In genomic region chr18:62399781-62400308, GRCh38 we compare ENCODE assay signal across 8 cellular contexts.
DNase-seq lines count a peak whose midpoint lies in the region; ATAC-seq, FAIRE-seq and TF ChIP-seq lines count a peak whose summit lies in the region.

No MANE protein-coding gene starts in this region.

- H4K20me1 ChIP-seq in GM12878 (ENCODE audit: control insufficient read depth, insufficient read depth), result no peaks in the 10 kb centered on the region

- no peak overlapping the region for H3K9ac ChIP-seq in GM12878 (ENCODE audit: control insufficient read depth, insufficient read depth, low read length)

- POLR2A ChIA-PET in A549 (lab: Yijun Ruan, JAX), result no interaction called here
- POLR2A ChIA-PET in GM12878 (lab: Charles Lee), result interaction anchor here (0.5 to 0.6 kb wide), 2 partner anchors 135 to 623 kb away, joined by 3 to 4 read pairs; no protein-coding TSS in a partner anchor

- DNase-seq in A549 (ENCODE audit: low read depth in 1 of 2, low spot score in 1 of 2) (peak; percentile 53 to 60), GM12878 (ENCODE audit: low read depth, low spot score) (no peak), type B pancreatic cell (ENCODE audit: extremely low spot score, unreplicated experiment) (no peak), osteocyte (ENCODE audit: extremely low spot score, unreplicated experiment) (no peak), activated gamma-delta T cell treated with Interleukin-2 at 50 U/mL for 16 hours (no peak)

- no peak for FAIRE-seq in A549 (lab: Jason Lieb, UNC)
- no peak for FAIRE-seq in GM12878 (lab: Jason Lieb, UNC)

- CTCF ChIA-PET in A549 (lab: Yijun Ruan, JAX) (interaction anchor here (0.6 to 2.9 kb wide), 8 partner anchors 8 to 185 kb away, joined by 3 to 7 read pairs (median 3); no protein-coding TSS in a partner anchor), GM12878 (lab: Yijun Ruan, JAX) (interaction anchor here (1.2 kb wide), 1 partner anchor 22 kb away, joined by 3 read pairs; no protein-coding TSS in a partner anchor)

- H3K4me1 ChIP-seq in A549 (peaks cover 8% of the 10 kb centered on the region; the same call in 1 of the 3 replicates), GM12878 (ENCODE audit: control insufficient read depth, insufficient read depth, low read length) (no peaks in the 10 kb centered on the region; the same call in 1 of the 2 replicates)

- ATAC-seq in A549, result peak; percentile 85 to 92
- peak; percentile 61 for ATAC-seq in GM18909 (IDR thresholded peaks at IDR 0.05; ENCODE audit: poor library complexity, unreplicated experiment)
- ATAC-seq in GM12878, result peak; percentile 78
- ATAC-seq in HG03139 (IDR thresholded peaks at IDR 0.05; ENCODE audit: unreplicated experiment), result no peak

- H3K4me3 ChIP-seq in A549 (no peak overlapping the region), GM12878 (no peak overlapping the region)

- peak in 1 of 2 experiments; percentile 36; a peak in 2 of 5 replicates for TF ChIP-seq RAD21 in A549 (conservative IDR thresholded peaks at IDR 0.05 in 1 of 2, IDR thresholded peaks at IDR 0.05 in 1 of 2)
- TF ChIP-seq RAD21 in GM12878 (IDR thresholded peaks at IDR 0.05; ENCODE audit: insufficient read depth, low read depth, low read length), result no peak

- H3K9me3 Mint-ChIP-seq in type B pancreatic cell (peaks cover 5% of the 10 kb centered on the region), osteocyte (ENCODE audit: unreplicated experiment) (no peaks in the 10 kb centered on the region)

- no peaks in the 10 kb centered on the region for H3K27me3 ChIP-seq in GM12878 (replicated peaks in 1 of 2; ENCODE audit: control insufficient read depth in 2 of 2, insufficient read depth in 2 of 2, low read length in 1 of 2)

- no peaks in the 10 kb centered on the region for H3K79me2 ChIP-seq in GM12878 (ENCODE audit: control insufficient read depth, insufficient read depth, low read length)

- H3K27ac ChIP-seq in A549, result peak overlapping the region in 1 of 2 experiments; percentile 35; a peak in 1 of 6 replicates
- H3K27ac ChIP-seq in GM12878 (ENCODE audit: control insufficient read depth, insufficient read depth), result no peak overlapping the region

- H3K4me3 Mint-ChIP-seq in type B pancreatic cell (no peak overlapping the region), osteocyte (ENCODE audit: unreplicated experiment) (no peak overlapping the region)

- RAD21 ChIA-PET in GM12878 (lab: Charles Lee; ENCODE audit: unreplicated experiment), result no interaction called here

- TF ChIP-seq EP300 in A549 (IDR thresholded peaks at IDR 0.05), result no peak
- no peak for TF ChIP-seq EP300 in GM12878 (IDR thresholded peaks at IDR 0.05; ENCODE audit: borderline replicate concordance in 1 of 2, control insufficient read depth in 1 of 2, low read depth in 2 of 2, low read length in 2 of 2)

- H3K4me1 Mint-ChIP-seq in type B pancreatic cell (ENCODE audit: unreplicated experiment), result no peaks in the 10 kb centered on the region
- no peaks in the 10 kb centered on the region for H3K4me1 Mint-ChIP-seq in osteocyte (ENCODE audit: unreplicated experiment)

- H3K36me3 ChIP-seq in GM12878 (ENCODE audit: control insufficient read depth in 2 of 2, insufficient read depth in 2 of 2, low read length in 1 of 2), result no peaks in the 10 kb centered on the region

- H3K27ac Mint-ChIP-seq in type B pancreatic cell (no peak overlapping the region), osteocyte (ENCODE audit: unreplicated experiment) (no peak overlapping the region)

- H3K27me3 Mint-ChIP-seq in type B pancreatic cell, result no peaks in the 10 kb centered on the region
- H3K27me3 Mint-ChIP-seq in osteocyte (ENCODE audit: unreplicated experiment), result peaks cover 49% of the 10 kb centered on the region

- in situ Hi-C loops in GM12878 (cut with MboI), result no loop called here

- H3K9me3 ChIP-seq in A549 (no peaks in the 10 kb centered on the region), GM12878 (replicated peaks; ENCODE audit: control insufficient read depth, insufficient read depth, low read length) (no peaks in the 10 kb centered on the region)

- BruUV-seq in GM12878 (replicated peaks; lab: Mats Ljungman, UMichigan), result no TSS peak

- H3K4me2 ChIP-seq in A549 (peak overlapping the region; percentile 36; the same call in 2 of the 3 replicates), GM12878 (ENCODE audit: control insufficient read depth, insufficient read depth) (no peak overlapping the region)

- TF ChIP-seq POLR2A in A549 (IDR thresholded peaks at IDR 0.05; ENCODE audit: low read length) (no peak), GM12878 (IDR thresholded peaks at IDR 0.05; ENCODE audit: low read depth, low read length) (no peak)

- TF ChIP-seq CTCF in A549 (IDR thresholded peaks at IDR 0.05) (no peak; the same call in 2 of the 3 replicates), LNCAP (IDR thresholded peaks at IDR 0.05) (peak; percentile 57; the same call in 1 of the 2 replicates), GM12878 (IDR thresholded peaks at IDR 0.05 in 2 of 3, conservative IDR thresholded peaks at IDR 0.05 in 1 of 3; ENCODE audit: control insufficient read depth in 2 of 3, extremely low read depth in 1 of 3, insufficient read depth in 1 of 3, low read depth in 3 of 3, low read length in 3 of 3) (peak; percentile 21 to 36 (median 23); a peak in 4 of 6 replicates), type B pancreatic cell (conservative IDR thresholded peaks at IDR 0.05) (peak; percentile 57), osteocyte (IDR thresholded peaks at IDR 0.05) (no peak)

- no peak overlapping the region; the same call in 1 of the 2 replicates for H2AFZ ChIP-seq in GM12878 (ENCODE audit: control insufficient read depth, low read depth, low read length)

- H3K36me3 Mint-ChIP-seq in type B pancreatic cell (no peaks in the 10 kb centered on the region), osteocyte (ENCODE audit: unreplicated experiment) (no peaks in the 10 kb centered on the region)

- WGBS in A549 (ENCODE audit: missing lambda C conversion rate), result 3% methylated on average over 4 of the region's 4 CpGs
- WGBS in GM12878 (ENCODE audit: insufficient coverage, insufficient replicate concordance, low lambda C conversion rate, missing lambda C conversion rate), result 46% methylated on average over 4 of the region's 4 CpGs

- SMC1A ChIA-PET in GM12878 (lab: Charles Lee; ENCODE audit: uncharacterized antibody, unreplicated experiment), result interaction anchor here (1.3 kb wide), 1 partner anchor 14 kb away, joined by 4 read pairs; no protein-coding TSS in a partner anchor

- intact Hi-C loops in GM12878 (cut with micrococcal nuclease; ENCODE audit: unreplicated experiment), result no loop called here

TF ChIP-seq in A549, 52 proteins besides CTCF, POLR2A, EP300 and RAD21 (continues in another document):
- TF ChIP-seq ZC3H11A (IDR thresholded peaks at IDR 0.05) (no peak), ELK1 (IDR thresholded peaks at IDR 0.05; ENCODE audit: low read depth, low read length) (no peak), FOXS1 (CRISPR knock-in tag; IDR thresholded peaks at IDR 0.05) (no peak), SMC3 (IDR thresholded peaks at IDR 0.05) (peak; percentile 31; the same call in 2 of the 3 replicates), EHMT2 (IDR thresholded peaks at IDR 0.05; ENCODE audit: low read depth) (no peak)

TF ChIP-seq in GM12878, 131 proteins besides CTCF, POLR2A, EP300 and RAD21:
- TF ChIP-seq IKZF2 (IDR thresholded peaks at IDR 0.05) (no peak), SMC3 (IDR thresholded peaks at IDR 0.05; ENCODE audit: borderline replicate concordance, low read length) (peak; percentile 13; the same call in 1 of the 2 replicates), NKRF (conservative IDR thresholded peaks at IDR 0.05) (no peak), IKZF1 (conservative IDR thresholded peaks at IDR 0.05) (0 out of 2 replicates have a peak, but pooled peaks have one; percentile 11), MEF2B (IDR thresholded peaks at IDR 0.05; ENCODE audit: partially characterized antibody, poor library complexity, severe bottlenecking) (peak; percentile 27)

Comparison
In these comparisons a context has a peak if more than half of its experiments do, and no peak if none do; other contexts are left out.
1. DNase-seq: peak in A549 (2 of 2); none in GM12878 (single experiment), type B pancreatic cell (single experiment), osteocyte (single experiment) and activated gamma-delta T cell treated with Interleukin-2 at 50 U/mL for 16 hours (single experiment).
2. CTCF ChIP-seq: peak in LNCAP (single experiment), GM12878 (3 of 3) and type B pancreatic cell (single experiment); none in A549 (single experiment) and osteocyte (single experiment).
3. Of the 24 proteins assayed by ChIP-seq in both GM12878 and A549: peak only in GM12878: CTCF; only in A549: none; in both: SMC3; in neither: 21; mixed calls (peak in some experiments, not most) for 1.